1 cellular context compared by ENCODE assay signal in genomic region chr3:50651445-50651844, GRCh38.
TF ChIP-seq lines count a peak whose summit lies in the region.

No MANE protein-coding gene starts in this region.

TF ChIP-seq in K562, 482 proteins besides CTCF, POLR2A, EP300 and RAD21:
- TF ChIP-seq RBM25 (IDR thresholded peaks at IDR 0.05; ENCODE audit: low read depth, low read length, severe bottlenecking) (peak; percentile 52), RFX1 (IDR thresholded peaks at IDR 0.05) (no peak)
TF ChIP-seq in K562: peak in this region for 1.
